In genomic region chr19:48363810-48364563, GRCh38 we compare ENCODE assay signal across 8 cellular contexts. TPM values are rescaled to one million over a fixed set of nuclear protein-coding genes. Genes with fewer than 3 reads are reported as not detected.
DNase-seq lines count a peak whose midpoint lies in the region; FAIRE-seq and TF ChIP-seq lines count a peak whose summit lies in the region.

Gene SYNGR4 (plus strand): TSS chr19:48364367. CDS start chr19:48365843, 1,476 bp downstream.
Gene TMEM143 (minus strand): TSS chr19:48363940. CDS start chr19:48363920, 20 bp downstream.

- TF ChIP-seq CTCF in DOHH2 (IDR thresholded peaks at IDR 0.05; ENCODE audit: low read depth, low read length, poor library complexity, severe bottlenecking): no peak
- TF ChIP-seq CTCF in esophagus squamous epithelium (IDR thresholded peaks at IDR 0.05): peak in 1 of 6 experiments; percentile 44

- H3K27ac Mint-ChIP-seq in activated T-helper 1 cell treated with anti-CD3 and anti-CD28 coated beads, Interleukin-12 subunit alpha, Interleukin-12 subunit beta, Interleukin-2, Interleukin-4 antibody, amounts not matched to agents 30 ng/mL and 10 ng/mL and 1 ng/mL, durations not matched to agents 14 hours and 24 hours and 36 hours: peak within 1 kb of the TSS; percentile 87

- peaks cover 6% of the 10 kb centered on the region for H3K4me1 Mint-ChIP-seq in activated T-helper 1 cell treated with anti-CD3 and anti-CD28 coated beads, Interleukin-12 subunit alpha, Interleukin-12 subunit beta, Interleukin-2, Interleukin-4 antibody, amounts not matched to agents 30 ng/mL and 10 ng/mL and 1 ng/mL, durations not matched to agents 14 hours and 24 hours and 36 hours (ENCODE audit: low read depth)

- H3K4me3 ChIP-seq in DOHH2 (ENCODE audit: low read length): peak within 1 kb of the TSS; percentile 90
- H3K4me3 ChIP-seq in GM23248: peak within 1 kb of the TSS; percentile 73
- H3K4me3 ChIP-seq in Karpas-422 (ENCODE audit: low read length): peak within 1 kb of the TSS; percentile 84
- H3K4me3 ChIP-seq in esophagus squamous epithelium: peak within 1 kb of the TSS; percentile 41 to 80 (median 64)
- peak within 1 kb of the TSS; percentile 63 to 96 for H3K4me3 ChIP-seq in muscle layer of duodenum (ENCODE audit: low read depth in 1 of 2, low read length in 2 of 2)

- H2AFZ ChIP-seq in GM23248: peak within 1 kb of the TSS; percentile 89
- H2AFZ ChIP-seq in Karpas-422 (ENCODE audit: low read length): peak within 1 kb of the TSS; percentile 93

- H3K36me3 Mint-ChIP-seq in activated T-helper 1 cell treated with anti-CD3 and anti-CD28 coated beads, Interleukin-12 subunit alpha, Interleukin-12 subunit beta, Interleukin-2, Interleukin-4 antibody, amounts not matched to agents 30 ng/mL and 10 ng/mL and 1 ng/mL, durations not matched to agents 14 hours and 24 hours and 36 hours (ENCODE audit: low read depth): peaks cover 4% of the 10 kb centered on the region

- H3K27ac ChIP-seq in DOHH2 (ENCODE audit: low read depth, low read length) (peak within 1 kb of the TSS; percentile 75), GM23248 (peak within 1 kb of the TSS; percentile 50), Karpas-422 (ENCODE audit: low read length) (peak within 1 kb of the TSS; percentile 79), esophagus squamous epithelium (peak within 1 kb of the TSS; percentile 92 to 98 (median 96)), muscle layer of duodenum (ENCODE audit: low read length) (peak within 1 kb of the TSS; percentile 97)

- DNase-seq in GM23248: peak; percentile 99
- peak; percentile 100 for DNase-seq in Karpas-422
- DNase-seq in RCC 7860 (ENCODE audit: low spot score): peak; percentile 97
- peak; percentile 98 for DNase-seq in activated T-helper 1 cell treated with anti-CD3 and anti-CD28 coated beads, Interleukin-12 subunit alpha, Interleukin-12 subunit beta, Interleukin-2, Interleukin-4 antibody, amounts not matched to agents 30 ng/mL and 10 ng/mL and 1 ng/mL, durations not matched to agents 14 hours and 24 hours and 36 hours (ENCODE audit: low spot score)
- peak; percentile 96 for DNase-seq in esophagus squamous epithelium (lab: John Stamatoyannopoulos, UW)
- DNase-seq in stimulated activated CD8-positive, alpha-beta memory T cell treated with anti-CD3 and anti-CD28 coated beads, Interleukin-7, amount 100 ng/mL, for 24 hours (ENCODE audit: low read depth): peak; percentile 90

- H3K4me2 ChIP-seq in DOHH2 (ENCODE audit: low read length): peak within 1 kb of the TSS; percentile 93
- H3K4me2 ChIP-seq in GM23248 (ENCODE audit: unreplicated experiment): peak within 1 kb of the TSS; percentile 92
- peak within 1 kb of the TSS; percentile 93 for H3K4me2 ChIP-seq in Karpas-422 (ENCODE audit: low read depth, low read length, poor library complexity, severe bottlenecking)

- H3F3A ChIP-seq in DOHH2 (ENCODE audit: control insufficient read depth, insufficient read depth) (no peaks in the 10 kb centered on the region), GM23248 (ENCODE audit: insufficient read depth) (no peaks in the 10 kb centered on the region)

- peak in 3 of 4 donors; percentile 44 to 57 (median 48) for TF ChIP-seq POLR2A in esophagus squamous epithelium (IDR thresholded peaks at IDR 0.05)

- intact Hi-C loops in activated T-helper 1 cell treated with anti-CD3 and anti-CD28 coated beads, Interleukin-12 subunit alpha, Interleukin-12 subunit beta, Interleukin-2, Interleukin-4 antibody, amounts not matched to agents 30 ng/mL and 10 ng/mL and 1 ng/mL, durations not matched to agents 14 hours and 24 hours and 36 hours (cut with micrococcal nuclease): loop anchor here (1.0 to 10.0 kb wide), 17 partner anchors 27 to 1278 kb away; partner anchors contain the start of genes CYTH2, DBP, GRWD1 and GYS1
- intact Hi-C loops in esophagus squamous epithelium (cut with DNase I): no loop called here

- H3K9me3 Mint-ChIP-seq in activated T-helper 1 cell treated with anti-CD3 and anti-CD28 coated beads, Interleukin-12 subunit alpha, Interleukin-12 subunit beta, Interleukin-2, Interleukin-4 antibody, amounts not matched to agents 30 ng/mL and 10 ng/mL and 1 ng/mL, durations not matched to agents 14 hours and 24 hours and 36 hours: no peaks in the 10 kb centered on the region

- peak within 1 kb of the TSS; percentile 85 for H3K4me3 Mint-ChIP-seq in activated T-helper 1 cell treated with anti-CD3 and anti-CD28 coated beads, Interleukin-12 subunit alpha, Interleukin-12 subunit beta, Interleukin-2, Interleukin-4 antibody, amounts not matched to agents 30 ng/mL and 10 ng/mL and 1 ng/mL, durations not matched to agents 14 hours and 24 hours and 36 hours

- in situ Hi-C loops in GM23248 (cut with MboI): no loop called here

- H3K4me1 ChIP-seq in DOHH2 (ENCODE audit: control insufficient read depth, low read length) (peaks cover 17% of the 10 kb centered on the region), GM23248 (ENCODE audit: insufficient read depth) (no peaks in the 10 kb centered on the region), Karpas-422 (ENCODE audit: low read length) (peaks cover 19% of the 10 kb centered on the region), esophagus squamous epithelium (peaks cover 6 to 21% (median 9%) of the 10 kb centered on the region in 3 donors), muscle layer of duodenum (ENCODE audit: control insufficient read depth in 1 of 2, insufficient read depth in 2 of 2, low read length in 2 of 2) (peaks cover 0 to 6% of the 10 kb centered on the region in 2 donors)

- H3K79me2 ChIP-seq in DOHH2 (ENCODE audit: control insufficient read depth, low read length) (no peaks in the 10 kb centered on the region), GM23248 (ENCODE audit: insufficient read depth) (no peaks in the 10 kb centered on the region), Karpas-422 (ENCODE audit: low read length) (no peaks in the 10 kb centered on the region)

- FAIRE-seq in RCC 7860 (lab: Jason Lieb, UNC): peak; percentile 66

- 4% methylated on average over 50 to 57 of the region's 57 CpGs for WGBS in GM23248 (ENCODE audit: low coverage in 1 of 2, low lambda C conversion rate in 2 of 2, missing lambda C conversion rate in 2 of 2), 2 experiments
- 0 to 2% methylated on average over 16 to 51 of the region's 57 CpGs for WGBS in esophagus squamous epithelium, 2 donors

- no peaks in the 10 kb centered on the region for H3K27me3 Mint-ChIP-seq in activated T-helper 1 cell treated with anti-CD3 and anti-CD28 coated beads, Interleukin-12 subunit alpha, Interleukin-12 subunit beta, Interleukin-2, Interleukin-4 antibody, amounts not matched to agents 30 ng/mL and 10 ng/mL and 1 ng/mL, durations not matched to agents 14 hours and 24 hours and 36 hours (ENCODE audit: insufficient read depth)

- H3K27me3 ChIP-seq in DOHH2 (ENCODE audit: control insufficient read depth, low read length) (no peaks in the 10 kb centered on the region), GM23248 (replicated peaks; ENCODE audit: insufficient read depth) (no peaks in the 10 kb centered on the region), Karpas-422 (ENCODE audit: low read length) (no peaks in the 10 kb centered on the region), esophagus squamous epithelium (no peaks in the 10 kb centered on the region), muscle layer of duodenum (ENCODE audit: low read depth, low read length) (no peaks in the 10 kb centered on the region)

- H4K20me1 ChIP-seq in DOHH2 (ENCODE audit: control insufficient read depth, insufficient read depth, low read depth, low read length) (no peaks in the 10 kb centered on the region), GM23248 (ENCODE audit: insufficient read depth) (no peaks in the 10 kb centered on the region), Karpas-422 (ENCODE audit: insufficient read depth, low read depth, low read length) (no peaks in the 10 kb centered on the region)

- H3K9me3 ChIP-seq in DOHH2 (ENCODE audit: control insufficient read depth, insufficient read depth, low read length) (no peaks in the 10 kb centered on the region), GM23248 (ENCODE audit: low read depth) (no peaks in the 10 kb centered on the region), Karpas-422 (ENCODE audit: low read length) (no peaks in the 10 kb centered on the region), esophagus squamous epithelium (no peaks in the 10 kb centered on the region), muscle layer of duodenum (ENCODE audit: control insufficient read depth in 1 of 2, low read length in 2 of 2) (no peaks in the 10 kb centered on the region)

- H3K36me3 ChIP-seq in DOHH2 (ENCODE audit: control insufficient read depth, low read length) (peaks cover 6% of the 10 kb centered on the region; the same call in 1 of the 2 replicates), GM23248 (ENCODE audit: low read depth) (no peaks in the 10 kb centered on the region), Karpas-422 (ENCODE audit: insufficient read depth, low read length) (no peaks in the 10 kb centered on the region), esophagus squamous epithelium (peaks cover 0 to 3% (median 0%) of the 10 kb centered on the region in 3 donors), muscle layer of duodenum (ENCODE audit: control insufficient read depth in 1 of 2, insufficient read depth in 2 of 2, low read length in 2 of 2) (peaks cover 0 to 3% of the 10 kb centered on the region in 2 donors)

- no peaks in the 10 kb centered on the region for H3K9me2 ChIP-seq in DOHH2 (replicated peaks; ENCODE audit: control insufficient read depth, low read length)
- H3K9me2 ChIP-seq in GM23248 (ENCODE audit: insufficient read depth): no peaks in the 10 kb centered on the region
- H3K9me2 ChIP-seq in Karpas-422 (replicated peaks; ENCODE audit: insufficient read depth, low read length): no peaks in the 10 kb centered on the region

- peak within 1 kb of the TSS; percentile 85 for H3K9ac ChIP-seq in GM23248
- H3K9ac ChIP-seq in Karpas-422 (ENCODE audit: low read length): peak within 1 kb of the TSS; percentile 91

RNA-seq across cellular contexts. Expression of gene SYNGR4, which starts in this region (rescaled TPM):
- total RNA-seq in GM23248 (2014; rRNA removed; shearing (Covaris generic)): not detected in 2 replicates
- polyA plus RNA-seq in GM23248 (2016; fragmentation: Nextera tagmentation; extraction: Ambion mirVana): not detected in 2 replicates
- not detected in 2 replicates for total RNA-seq in Karpas-422 (2014; rRNA removed; shearing (Covaris generic); ENCODE audit: low replicate concordance)
- 0.61 TPM in 1 of 2 replicates, not detected in the other for total RNA-seq in activated T-helper 1 cell treated with anti-CD3 and anti-CD28 coated beads, Interleukin-12 subunit alpha, Interleukin-12 subunit beta, Interleukin-2, Interleukin-4 antibody, amounts not matched to agents 30 ng/mL and 10 ng/mL and 1 ng/mL, durations not matched to agents 14 hours and 24 hours and 36 hours
- total RNA-seq in esophagus squamous epithelium: not detected

RNA-seq across cellular contexts. Expression of gene TMEM143, which starts in this region (rescaled TPM):
- 7.6 and 27.1 TPM in 2 replicates for total RNA-seq in GM23248 (2014; rRNA removed; shearing (Covaris generic))
- 8.6 and 9.9 TPM in 2 replicates for polyA plus RNA-seq in GM23248 (2016; fragmentation: Nextera tagmentation; extraction: Ambion mirVana)
- 7.8 and 10.4 TPM in 2 replicates for total RNA-seq in Karpas-422 (2014; rRNA removed; shearing (Covaris generic); ENCODE audit: low replicate concordance)
- 7.7 and 14.9 TPM in 2 replicates for total RNA-seq in activated T-helper 1 cell treated with anti-CD3 and anti-CD28 coated beads, Interleukin-12 subunit alpha, Interleukin-12 subunit beta, Interleukin-2, Interleukin-4 antibody, amounts not matched to agents 30 ng/mL and 10 ng/mL and 1 ng/mL, durations not matched to agents 14 hours and 24 hours and 36 hours
- 1 to 10 TPM; 3.2 to 9.3 (median 6.2) TPM for total RNA-seq in esophagus squamous epithelium

Comparison
In these comparisons a context has a peak if more than half of its experiments do, and no peak if none do; other contexts are left out.
1. Peak in every context shown above with its lines: DNase-seq, H3K4me3 ChIP-seq and H3K27ac ChIP-seq.